ENCODE assay signal across 8 cellular contexts in the genomic region with DNA sequence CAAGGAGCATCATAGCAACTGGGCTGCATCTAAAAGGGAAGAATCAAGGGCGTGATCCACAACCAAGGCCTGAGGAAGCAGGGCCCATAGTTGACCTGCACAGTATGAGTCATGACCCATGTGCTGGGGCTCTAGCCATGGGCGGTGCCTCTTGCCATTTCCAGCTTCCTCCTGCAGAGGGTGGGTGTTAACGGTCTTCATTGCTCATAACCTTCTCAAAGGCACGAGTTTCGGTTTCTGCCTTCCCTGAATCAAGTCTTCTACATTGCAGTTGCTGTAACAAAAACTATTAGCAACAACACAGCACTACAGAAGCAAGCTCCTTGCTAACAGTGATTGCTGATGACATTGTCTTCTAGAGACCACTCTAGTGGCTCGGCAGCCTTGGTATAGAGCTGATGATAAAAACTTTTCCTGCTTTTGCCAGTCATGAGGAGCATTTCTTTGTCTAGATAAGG.
DNase-seq lines count a peak whose midpoint lies in the region; ATAC-seq lines count a peak whose summit lies in the region.

No MANE protein-coding gene starts in this region.

- peaks cover 5% of the 10 kb centered on the region for H3K36me3 Mint-ChIP-seq in T-helper 2 cell treated with Interferon-gamma antibody and Interleukin-4, amounts not matched to agents 5 μg/mL and 100 μg/mL, for 36 hours (ENCODE audit: low read depth)

- H3K4me1 Mint-ChIP-seq in T-helper 2 cell treated with Interferon-gamma antibody and Interleukin-4, amounts not matched to agents 5 μg/mL and 100 μg/mL, for 36 hours (ENCODE audit: low read depth), result peaks cover 43% of the 10 kb centered on the region

- peak; percentile 99 for ATAC-seq in HG03439 (IDR thresholded peaks at IDR 0.05; ENCODE audit: unreplicated experiment)

- in situ Hi-C loops in G401 (cut with HindIII; ENCODE audit: low sequenced_read_pairs), result no loop called here

- peak overlapping the region; percentile 49 for H3K4me3 Mint-ChIP-seq in T-helper 2 cell treated with Interferon-gamma antibody and Interleukin-4, amounts not matched to agents 5 μg/mL and 100 μg/mL, for 36 hours

- DNase-seq in AG08396 (ENCODE audit: low spot score) (peak; percentile 68), GM19240 (ENCODE audit: insufficient read length, low spot score) (peak; percentile 8), epidermal melanocyte (ENCODE audit: insufficient read length, low spot score) (peak; percentile 27), non-pigmented ciliary epithelial cell (ENCODE audit: low read depth) (peak; percentile 43), G401 (ENCODE audit: low spot score) (no peak), NCI-H524 (lab: John Stamatoyannopoulos, UW) (no peak)
- DNase-seq in T-helper 2 cell treated with Interferon-gamma antibody and Interleukin-4, amounts not matched to agents 5 μg/mL and 100 μg/mL, for 36 hours (ENCODE audit: low spot score), result peak; percentile 77

- peak overlapping the region; percentile 77 for H3K27ac Mint-ChIP-seq in T-helper 2 cell treated with Interferon-gamma antibody and Interleukin-4, amounts not matched to agents 5 μg/mL and 100 μg/mL, for 36 hours

- H3K27me3 Mint-ChIP-seq in T-helper 2 cell treated with Interferon-gamma antibody and Interleukin-4, amounts not matched to agents 5 μg/mL and 100 μg/mL, for 36 hours (ENCODE audit: low read depth), result no peaks in the 10 kb centered on the region

- H3K9me3 Mint-ChIP-seq in T-helper 2 cell treated with Interferon-gamma antibody and Interleukin-4, amounts not matched to agents 5 μg/mL and 100 μg/mL, for 36 hours, result peaks cover 10% of the 10 kb centered on the region

Comparison
In these comparisons a context has a peak if more than half of its experiments do, and no peak if none do; other contexts are left out.
1. DNase-seq: peak in AG08396 (single experiment), GM19240 (single experiment), T-helper 2 cell treated with Interferon-gamma antibody and Interleukin-4, amounts not matched to agents 5 μg/mL and 100 μg/mL, for 36 hours (single experiment), epidermal melanocyte (single experiment) and non-pigmented ciliary epithelial cell (single experiment); none in G401 (single experiment) and NCI-H524 (0 of 2).